Comparison of ENCODE assay signal across 9 cellular contexts in genomic region chr5:172703952-172704351, GRCh38.
"Had no signal": no experiment of that assay in that cellular context is flagged by ENCODE, and none has a peak within 500 bp of the region (broad histone marks: within the 10 kb centered on the region; RNA-seq: fewer than 3 reads in every experiment).

No MANE protein-coding gene starts in this region.

- H3K4me3 Mint-ChIP-seq: HFFc6 had no signal

- DNase-seq: GM23248, GOT3, H7, HFFc6, KG1 had no signal

- ATAC-seq: HCT116, HepG2 had no signal

- H3K36me3 Mint-ChIP-seq: IgD-negative memory B cell had no signal

- H3K27ac Mint-ChIP-seq: HFFc6, IgD-negative memory B cell had no signal

- H3K9me3 ChIP-seq: HAP-1 had no signal

- H3K9me3 Mint-ChIP-seq: HFFc6, IgD-negative memory B cell had no signal
